In the genomic region with DNA sequence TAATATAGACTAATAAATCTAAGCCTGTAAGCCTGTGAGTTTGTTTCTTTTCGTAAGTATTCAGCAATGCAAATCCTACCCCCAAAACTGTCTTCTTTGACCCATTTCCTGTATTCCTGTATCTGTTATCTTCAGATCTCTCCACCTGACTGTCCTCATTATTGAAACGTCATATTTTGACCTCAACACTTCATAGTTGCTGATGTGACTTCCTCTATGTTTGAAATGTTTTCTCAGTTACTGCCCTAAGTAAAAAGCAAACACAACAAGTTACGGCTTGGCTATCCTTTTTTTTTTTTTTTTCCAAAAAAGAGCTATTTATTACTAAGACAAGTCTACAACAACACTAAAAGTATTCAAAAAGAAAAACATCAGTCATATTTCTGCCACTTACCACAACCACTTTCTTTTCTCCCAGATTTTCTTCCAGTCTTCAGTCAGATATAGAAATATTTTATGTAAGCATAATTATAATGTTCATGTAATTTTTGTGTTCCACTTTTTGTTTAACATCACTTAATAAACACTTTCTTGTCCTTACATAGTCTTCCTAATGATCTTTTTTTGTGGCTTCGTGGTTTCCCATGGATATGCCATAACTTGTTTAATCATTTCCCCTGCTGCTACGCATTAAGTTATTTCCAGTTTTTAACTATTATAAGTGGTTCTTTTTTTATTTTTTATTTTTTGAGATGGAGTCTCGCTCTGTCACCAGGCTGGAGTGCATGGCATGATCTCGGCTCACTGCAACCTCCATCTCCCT, we compare ENCODE assay signal across 8 cellular contexts. TPM values are rescaled to one million over a fixed set of nuclear protein-coding genes. Genes with fewer than 3 reads are reported as not detected.
DNase-seq lines count a peak whose midpoint lies in the region; ATAC-seq and TF ChIP-seq lines count a peak whose summit lies in the region.
"Had no signal": no experiment of that assay in that cellular context is flagged by ENCODE, and none has a peak within 500 bp of the region (broad histone marks: within the 10 kb centered on the region; RNA-seq: fewer than 3 reads in every experiment).

No MANE protein-coding gene starts in this region.

- H3K4me1 Mint-ChIP-seq in nephron: peaks cover 50% of the 10 kb centered on the region

- H3K9me3 ChIP-seq in Peyer's patch: no peaks in the 10 kb centered on the region
- H3K9me3 ChIP-seq: SJSA1 had no signal

- no peak overlapping the region for H3K4me3 ChIP-seq in Peyer's patch
- H3K4me3 ChIP-seq: SJSA1 had no signal

- DNase-seq in Peyer's patch (no peak), NCI-H1417 (lab: John Stamatoyannopoulos, UW) (no peak), GOT3 (lab: John Stamatoyannopoulos, UW) (no peak), AG08395 (ENCODE audit: low spot score) (no peak)

- peaks cover 3% of the 10 kb centered on the region for H3K9me3 Mint-ChIP-seq in nephron

- TF ChIP-seq CTCF in Peyer's patch (IDR thresholded peaks at IDR 0.05) (no peak), nephron (IDR thresholded peaks at IDR 0.05; ENCODE audit: unreplicated experiment in 3 of 3) (no peak)

- H3K27ac ChIP-seq in Peyer's patch: peak overlapping the region; percentile 30 to 66 (median 32)

- no peak overlapping the region for H3K4me3 Mint-ChIP-seq in nephron

- TF ChIP-seq POLR2A in Peyer's patch (IDR thresholded peaks at IDR 0.05): no peak

- ATAC-seq in GM18907 (IDR thresholded peaks at IDR 0.05; ENCODE audit: unreplicated experiment) (peak; percentile 67), HG02798 (IDR thresholded peaks at IDR 0.05; ENCODE audit: poor library complexity, unreplicated experiment) (peak; percentile 43)

- H3K27me3 Mint-ChIP-seq in nephron (ENCODE audit: low read depth): no peaks in the 10 kb centered on the region

- peaks cover 6 to 31% (median 12%) of the 10 kb centered on the region in 4 donors for H3K4me1 ChIP-seq in Peyer's patch

- peaks cover 4% of the 10 kb centered on the region for H3K36me3 Mint-ChIP-seq in nephron (ENCODE audit: low read depth)

- H3K36me3 ChIP-seq in Peyer's patch: no peaks in the 10 kb centered on the region
- H3K36me3 ChIP-seq: SJSA1 had no signal

- no peaks in the 10 kb centered on the region for H3K27me3 ChIP-seq in Peyer's patch
- H3K27me3 ChIP-seq: SJSA1 had no signal

- peak overlapping the region; percentile 9 to 93 (median 21) for H3K27ac Mint-ChIP-seq in nephron

RNA-seq across cellular contexts. Expression of a gene that starts 44.9 kb away (rescaled TPM):
- 100 to 1,000 TPM in 1 of 4 donors, 10 to 100 TPM in 3; 73.7 to 115 (median 84.4) TPM for total RNA-seq in Peyer's patch
